12 cellular contexts compared by ENCODE assay signal in genomic region chr9:76298497-76299144, GRCh38.
DNase-seq lines count a peak whose midpoint lies in the region; TF ChIP-seq lines count a peak whose summit lies in the region.
"Had no signal": no experiment of that assay in that cellular context is flagged by ENCODE, and none has a peak within 500 bp of the region (broad histone marks: within the 10 kb centered on the region; RNA-seq: fewer than 3 reads in every experiment).

No MANE protein-coding gene starts in this region.

- H3K9me3 ChIP-seq in osteoblast (ENCODE audit: low read depth, low read length) = no peaks in the 10 kb centered on the region

- H3K4me1 ChIP-seq in osteoblast (ENCODE audit: insufficient read depth, low read length) = peaks cover 5% of the 10 kb centered on the region

- H3K79me2 ChIP-seq in osteoblast (ENCODE audit: insufficient read depth, low read length) = no peaks in the 10 kb centered on the region

- no peak overlapping the region for H3K4me2 ChIP-seq in osteoblast (ENCODE audit: insufficient read depth, low read length)

- H4K20me1 ChIP-seq in osteoblast (ENCODE audit: insufficient read depth, low read length) = no peaks in the 10 kb centered on the region

- DNase-seq in NCI-H1092 treated with DMSO at 0.1 percent for 48 hours (lab: John Stamatoyannopoulos, UW) (peak; percentile 10), NCI-H1092 (lab: John Stamatoyannopoulos, UW) (no peak), NCI-H2227 (lab: John Stamatoyannopoulos, UW; ENCODE audit: unreplicated experiment) (peak; percentile 22), dedifferentiated amniotic fluid mesenchymal stem cell (ENCODE audit: extremely low spot score) (peak; percentile 28), osteoblast (ENCODE audit: insufficient read length, low spot score, missing footprints) (peak; percentile 37), cerebellum (ENCODE audit: low spot score) (no peak), cerebellar nuclear complex (lab: John Stamatoyannopoulos, UW) (no peak)
- no peak for DNase-seq in stimulated activated CD4-positive, alpha-beta T cell treated with anti-CD3 and anti-CD28 coated beads, Interleukin-2, amount 100 ng/mL, for 24 hours
- DNase-seq: activated CD8-positive, alpha-beta memory T cell treated with anti-CD3 and anti-CD28 coated beads, Interleukin-2, amount 10 ng/mL, durations not matched to agents 7 days and 5 days; NCI-H446 treated with DMSO at 0.1 percent for 48 hours; SHP77; stimulated activated CD4-positive, alpha-beta T cell treated with anti-CD3 and anti-CD28 coated beads, Interleukin-12 subunit alpha, Interleukin-12 subunit beta, amount 100 ng/mL, for 4 hours had no signal

- H2AFZ ChIP-seq in osteoblast (ENCODE audit: low read length) = no peak overlapping the region

- no peaks in the 10 kb centered on the region for H3K36me3 ChIP-seq in osteoblast (ENCODE audit: insufficient read depth, low read length)

- H3K27me3 ChIP-seq in osteoblast (ENCODE audit: insufficient read depth, low read length) = peaks cover 9% of the 10 kb centered on the region

- no peak overlapping the region for H3K4me3 ChIP-seq in osteoblast (ENCODE audit: insufficient read depth, low read length)

- TF ChIP-seq CTCF in osteoblast (IDR thresholded peaks at IDR 0.05; ENCODE audit: extremely low read depth, low read depth, low read length) = no peak

- no peak overlapping the region for H3K27ac ChIP-seq in osteoblast (ENCODE audit: low read depth, low read length)

Comparison
In these comparisons a context has a peak if more than half of its experiments do, and no peak if none do; other contexts are left out.
1. DNase-seq: peak in NCI-H1092 treated with DMSO at 0.1 percent for 48 hours (single experiment), NCI-H2227 (single experiment), dedifferentiated amniotic fluid mesenchymal stem cell (single experiment) and osteoblast (single experiment); none in NCI-H1092 (single experiment), cerebellum (single experiment), cerebellar nuclear complex (0 of 2) and stimulated activated CD4-positive, alpha-beta T cell treated with anti-CD3 and anti-CD28 coated beads, Interleukin-2, amount 100 ng/mL, for 24 hours (0 of 2).